In genomic region chr22:30261134-30261533, GRCh38 we compare ENCODE assay signal across 17 cellular contexts.
DNase-seq lines count a peak whose midpoint lies in the region; ATAC-seq and TF ChIP-seq lines count a peak whose summit lies in the region.
"Had no signal": no experiment of that assay in that cellular context is flagged by ENCODE, and none has a peak within 500 bp of the region (broad histone marks: within the 10 kb centered on the region; RNA-seq: fewer than 3 reads in every experiment).

No MANE protein-coding gene starts in this region.

- H3K4me3 ChIP-seq in fibroblast of mammary gland (ENCODE audit: control insufficient read depth, low read depth, low read length) = no peak overlapping the region
- H3K4me3 ChIP-seq: lower lobe of right lung had no signal

- peaks cover 37% of the 10 kb centered on the region for H3K36me3 Mint-ChIP-seq in T-helper 1 cell treated with Interleukin-12 subunit alpha and Interleukin-12 subunit beta and Interleukin-4 antibody, amounts not matched to agents 30 μg/mL and 1 μg/mL, for 36 hours (ENCODE audit: low read depth)
- H3K36me3 Mint-ChIP-seq: natural killer cell had no signal

- no peak for ATAC-seq in HG02884 (IDR thresholded peaks at IDR 0.05; ENCODE audit: unreplicated experiment)
- ATAC-seq in HG02870 (IDR thresholded peaks at IDR 0.05; ENCODE audit: unreplicated experiment) = no peak
- ATAC-seq: lower lobe of right lung, natural killer cell had no signal

- DNase-seq in DMS53 (lab: John Stamatoyannopoulos, UW) (peak; percentile 35), DMS53 treated with DMSO at 0.1 percent for 48 hours (lab: John Stamatoyannopoulos, UW; ENCODE audit: unreplicated experiment) (no peak), HK-2 (ENCODE audit: unreplicated experiment) (peak; percentile 31), fibroblast of mammary gland (ENCODE audit: low read depth) (peak; percentile 45), NCI-H2196 (lab: John Stamatoyannopoulos, UW; ENCODE audit: unreplicated experiment) (no peak)
- DNase-seq: CD8-positive, alpha-beta memory T cell; central memory CD4-positive, alpha-beta T cell; GDM1; HFFc6; lower lobe of right lung; natural killer cell; NCI-H1694; NCI-H69; retina had no signal

- no peak overlapping the region for H3K4me3 Mint-ChIP-seq in T-helper 1 cell treated with Interleukin-12 subunit alpha and Interleukin-12 subunit beta and Interleukin-4 antibody, amounts not matched to agents 30 μg/mL and 1 μg/mL, for 36 hours
- H3K4me3 Mint-ChIP-seq: CD8-positive, alpha-beta memory T cell; HFFc6; natural killer cell had no signal

- no peak for TF ChIP-seq CTCF in fibroblast of mammary gland (conservative IDR thresholded peaks at IDR 0.05; ENCODE audit: control insufficient read depth, insufficient read depth, low read depth, low read length)

- H3K27ac Mint-ChIP-seq in T-helper 1 cell treated with Interleukin-12 subunit alpha and Interleukin-12 subunit beta and Interleukin-4 antibody, amounts not matched to agents 30 μg/mL and 1 μg/mL, for 36 hours = peak overlapping the region; percentile 83
- H3K27ac Mint-ChIP-seq: HFFc6, natural killer cell had no signal

- no peaks in the 10 kb centered on the region for H3K9me3 Mint-ChIP-seq in T-helper 1 cell treated with Interleukin-12 subunit alpha and Interleukin-12 subunit beta and Interleukin-4 antibody, amounts not matched to agents 30 μg/mL and 1 μg/mL, for 36 hours
- H3K9me3 Mint-ChIP-seq: CD8-positive, alpha-beta memory T cell; HFFc6; natural killer cell had no signal

- H3K27me3 Mint-ChIP-seq in T-helper 1 cell treated with Interleukin-12 subunit alpha and Interleukin-12 subunit beta and Interleukin-4 antibody, amounts not matched to agents 30 μg/mL and 1 μg/mL, for 36 hours (ENCODE audit: low read depth) = no peaks in the 10 kb centered on the region

- H3K4me1 Mint-ChIP-seq in T-helper 1 cell treated with Interleukin-12 subunit alpha and Interleukin-12 subunit beta and Interleukin-4 antibody, amounts not matched to agents 30 μg/mL and 1 μg/mL, for 36 hours (ENCODE audit: low read depth) = peaks cover 56% of the 10 kb centered on the region

Comparison
In these comparisons a context has a peak if more than half of its experiments do, and no peak if none do; other contexts are left out.
1. DNase-seq: peak in DMS53 (single experiment), HK-2 (single experiment) and fibroblast of mammary gland (single experiment); none in DMS53 treated with DMSO at 0.1 percent for 48 hours (single experiment) and NCI-H2196 (single experiment).